In genomic region chr2:85861180-85861579, GRCh38 we compare ENCODE assay signal across 9 cellular contexts. TPM values are rescaled to one million over a fixed set of nuclear protein-coding genes. Genes with fewer than 3 reads are reported as not detected.
DNase-seq lines count a peak whose midpoint lies in the region; ATAC-seq and TF ChIP-seq lines count a peak whose summit lies in the region.
"Had no signal": no experiment of that assay in that cellular context is flagged by ENCODE, and none has a peak within 500 bp of the region (broad histone marks: within the 10 kb centered on the region; RNA-seq: fewer than 3 reads in every experiment).

No MANE protein-coding gene starts in this region.

- POLR2A ChIA-PET in activated CD4-positive, alpha-beta T cell treated with anti-CD3 and anti-CD28 coated beads for 36 hours (lab: Charles Lee): no interaction called here
- POLR2A ChIA-PET in activated CD4-positive, alpha-beta memory T cell treated with anti-CD3 and anti-CD28 coated beads for 36 hours (lab: Charles Lee): no interaction called here

- intact Hi-C loops in activated CD4-positive, alpha-beta T cell treated with anti-CD3 and anti-CD28 coated beads for 36 hours (cut with DNase I, micrococcal nuclease): loop anchor here in 1 of 2 experiments (1.0 kb wide), 1 partner anchor 27 kb away; the partner anchor contains the start of gene ST3GAL5
- intact Hi-C loops in activated CD4-positive, alpha-beta memory T cell treated with anti-CD3 and anti-CD28 coated beads for 36 hours (cut with micrococcal nuclease): loop anchor here (1.0 kb wide), 1 partner anchor 244 kb away; the partner anchor contains the start of gene POLR1A

- no peaks in the 10 kb centered on the region for H3K27me3 Mint-ChIP-seq in activated CD4-positive, alpha-beta T cell treated with anti-CD3 and anti-CD28 coated beads for 36 hours
- no peaks in the 10 kb centered on the region for H3K27me3 Mint-ChIP-seq in activated CD4-positive, alpha-beta memory T cell treated with anti-CD3 and anti-CD28 coated beads for 36 hours
- no peaks in the 10 kb centered on the region for H3K27me3 Mint-ChIP-seq in nephron (ENCODE audit: low read depth)

- CTCF ChIA-PET in activated CD4-positive, alpha-beta T cell treated with anti-CD3 and anti-CD28 coated beads for 36 hours (lab: Charles Lee): interaction anchor here (1.1 to 1.2 kb wide), 2 partner anchors 27 to 132 kb away, joined by 4 to 7 read pairs; partner anchors contain the start of gene ST3GAL5
- CTCF ChIA-PET in activated CD4-positive, alpha-beta memory T cell treated with anti-CD3 and anti-CD28 coated beads for 36 hours (lab: Charles Lee): interaction anchor here (0.7 to 1.1 kb wide), 2 partner anchors 10 to 177 kb away, joined by 4 read pairs; no protein-coding TSS in a partner anchor

- no peak for TF ChIP-seq CTCF in nephron (IDR thresholded peaks at IDR 0.05; ENCODE audit: unreplicated experiment in 3 of 3)

- no peak for DNase-seq in activated CD4-positive, alpha-beta T cell treated with anti-CD3 and anti-CD28 coated beads for 36 hours
- DNase-seq in activated CD4-positive, alpha-beta T cell treated with anti-CD3 and anti-CD28 coated beads for 1 hour: no peak
- DNase-seq in activated CD4-positive, alpha-beta memory T cell treated with anti-CD3 and anti-CD28 coated beads for 36 hours: no peak
- no peak for DNase-seq in HUDEP-2 (lab: John Stamatoyannopoulos, UW; ENCODE audit: unreplicated experiment in 76 of 76)
- DNase-seq in HPDE6-E6E7 (ENCODE audit: extremely low spot score): no peak
- no peak for DNase-seq in iPS-NIHi7 (ENCODE audit: extremely low spot score)
- DNase-seq: kidney had no signal

- H3K4me1 Mint-ChIP-seq in activated CD4-positive, alpha-beta T cell treated with anti-CD3 and anti-CD28 coated beads for 36 hours: peaks cover 42% of the 10 kb centered on the region
- H3K4me1 Mint-ChIP-seq in activated CD4-positive, alpha-beta memory T cell treated with anti-CD3 and anti-CD28 coated beads for 36 hours (ENCODE audit: low read depth): peaks cover 57% of the 10 kb centered on the region
- peaks cover 9% of the 10 kb centered on the region for H3K4me1 Mint-ChIP-seq in nephron

- H3K9me3 Mint-ChIP-seq in activated CD4-positive, alpha-beta T cell treated with anti-CD3 and anti-CD28 coated beads for 36 hours (ENCODE audit: low read depth): no peaks in the 10 kb centered on the region
- no peaks in the 10 kb centered on the region for H3K9me3 Mint-ChIP-seq in activated CD4-positive, alpha-beta memory T cell treated with anti-CD3 and anti-CD28 coated beads for 36 hours
- no peaks in the 10 kb centered on the region for H3K9me3 Mint-ChIP-seq in nephron

- H3K27ac Mint-ChIP-seq in activated CD4-positive, alpha-beta T cell treated with anti-CD3 and anti-CD28 coated beads for 36 hours: peak overlapping the region; percentile 49
- peak overlapping the region; percentile 71 for H3K27ac Mint-ChIP-seq in activated CD4-positive, alpha-beta memory T cell treated with anti-CD3 and anti-CD28 coated beads for 36 hours
- H3K27ac Mint-ChIP-seq in nephron: peak overlapping the region in 2 of 3 experiments; percentile 49 to 66

- H3K36me3 Mint-ChIP-seq in activated CD4-positive, alpha-beta T cell treated with anti-CD3 and anti-CD28 coated beads for 36 hours (ENCODE audit: low read depth): no peaks in the 10 kb centered on the region
- H3K36me3 Mint-ChIP-seq in activated CD4-positive, alpha-beta memory T cell treated with anti-CD3 and anti-CD28 coated beads for 36 hours: peaks cover 9% of the 10 kb centered on the region
- H3K36me3 Mint-ChIP-seq in nephron (ENCODE audit: low read depth): peaks cover 1% of the 10 kb centered on the region

- peak; percentile 60 for ATAC-seq in activated CD4-positive, alpha-beta T cell treated with anti-CD3 and anti-CD28 coated beads for 36 hours
- ATAC-seq in HG02885 (IDR thresholded peaks at IDR 0.05; ENCODE audit: poor library complexity, unreplicated experiment): peak; percentile 48

- H3K4me3 Mint-ChIP-seq in activated CD4-positive, alpha-beta T cell treated with anti-CD3 and anti-CD28 coated beads for 36 hours: no peak overlapping the region
- H3K4me3 Mint-ChIP-seq in activated CD4-positive, alpha-beta memory T cell treated with anti-CD3 and anti-CD28 coated beads for 36 hours: no peak overlapping the region
- no peak overlapping the region for H3K4me3 Mint-ChIP-seq in nephron

RNA-seq across cellular contexts. Expression of gene ST3GAL5, which starts 27.6 kb away (rescaled TPM):
- total RNA-seq in activated CD4-positive, alpha-beta T cell treated with anti-CD3 and anti-CD28 coated beads for 36 hours: 1 to 10 TPM; 6.2 to 7.3 TPM
- 10 to 100 TPM in 1 of 2 experiments, 1 to 10 TPM in 1; 9.6 to 11.5 TPM for total RNA-seq in activated CD4-positive, alpha-beta memory T cell treated with anti-CD3 and anti-CD28 coated beads for 36 hours
